14 cellular contexts compared by ENCODE assay signal in genomic region chr10:95837368-95837776, GRCh38.
DNase-seq lines count a peak whose midpoint lies in the region; ATAC-seq and TF ChIP-seq lines count a peak whose summit lies in the region.
"Had no signal": no experiment of that assay in that cellular context is flagged by ENCODE, and none has a peak within 500 bp of the region (broad histone marks: within the 10 kb centered on the region; RNA-seq: fewer than 3 reads in every experiment).

No MANE protein-coding gene starts in this region.

- no peaks in the 10 kb centered on the region for H3K27me3 Mint-ChIP-seq in natural killer cell treated with Interleukin-12 subunit alpha and Interleukin-12 subunit beta and Interleukin-15 and Interleukin-18, amount 100 ng/mL, for 72 hours
- H3K27me3 Mint-ChIP-seq: activated T-cell treated with anti-CD3 and anti-CD28 coated beads, Interleukin-2, amount 50 U/mL, for 24 hours had no signal

- peak overlapping the region; percentile 93 to 99 for H3K27ac Mint-ChIP-seq in natural killer cell treated with Interleukin-12 subunit alpha and Interleukin-12 subunit beta and Interleukin-15 and Interleukin-18, amount 100 ng/mL, for 72 hours
- H3K27ac Mint-ChIP-seq: activated T-cell treated with anti-CD3 and anti-CD28 coated beads, Interleukin-2, amount 50 U/mL, for 24 hours had no signal

- H3K9me3 ChIP-seq in Peyer's patch (no peaks in the 10 kb centered on the region), adrenal gland (replicated peaks in 1 of 3) (no peaks in the 10 kb centered on the region)
- H3K9me3 ChIP-seq: right atrium auricular region, SJCRH30 had no signal

- DNase-seq in Peyer's patch (no peak), adrenal gland (no peak), Right ventricle myocardium inferior (ENCODE audit: missing footprints) (no peak), GM20000 (ENCODE audit: low spot score) (no peak), MV-4-11 (lab: John Stamatoyannopoulos, UW) (no peak)
- DNase-seq in natural killer cell treated with Interleukin-12 subunit alpha and Interleukin-12 subunit beta and Interleukin-15 and Interleukin-18, amount 100 ng/mL, for 72 hours (ENCODE audit: low spot score) = no peak
- DNase-seq: activated T-cell treated with anti-CD3 and anti-CD28 coated beads, Interleukin-2, amount 50 U/mL, for 24 hours; NCI-H2107; SJCRH30 had no signal

- peaks cover 18% of the 10 kb centered on the region for H3K36me3 Mint-ChIP-seq in natural killer cell treated with Interleukin-12 subunit alpha and Interleukin-12 subunit beta and Interleukin-15 and Interleukin-18, amount 100 ng/mL, for 72 hours

- intact Hi-C loops in adrenal gland (cut with DNase I) (no loop called here), Right ventricle myocardium inferior (cut with DNase I) (no loop called here)

- H3K4me1 ChIP-seq in Peyer's patch (peaks cover 0 to 22% (median 17%) of the 10 kb centered on the region in 4 donors), adrenal gland (replicated peaks in 1 of 2) (peaks cover 0 to 14% of the 10 kb centered on the region in 2 donors)
- H3K4me1 ChIP-seq: SJCRH30 had no signal

- H3K27ac ChIP-seq in Peyer's patch (peak overlapping the region; percentile 12 to 79 (median 54)), adrenal gland (peak overlapping the region in 1 of 5 donors; percentile 4)
- H3K27ac ChIP-seq: C4-2B, right atrium auricular region, SJCRH30 had no signal

- H3K4me3 Mint-ChIP-seq in natural killer cell treated with Interleukin-12 subunit alpha and Interleukin-12 subunit beta and Interleukin-15 and Interleukin-18, amount 100 ng/mL, for 72 hours = peak overlapping the region; percentile 30
- H3K4me3 Mint-ChIP-seq: activated T-cell treated with anti-CD3 and anti-CD28 coated beads, Interleukin-2, amount 50 U/mL, for 24 hours had no signal

- peak; percentile 16 for ATAC-seq in GM18498 (IDR thresholded peaks at IDR 0.05; ENCODE audit: unreplicated experiment)
- ATAC-seq in GM21717 (IDR thresholded peaks at IDR 0.05; ENCODE audit: unreplicated experiment) = peak; percentile 22
- no peak for ATAC-seq in natural killer cell treated with Interleukin-12 subunit alpha and Interleukin-12 subunit beta and Interleukin-15 and Interleukin-18, amount 100 ng/mL, for 72 hours
- no peak for ATAC-seq in Right ventricle myocardium inferior
- ATAC-seq: stimulated activated naive CD8-positive, alpha-beta T cell treated with anti-CD3 and anti-CD28 coated beads, Interleukin-15, Interleukin-2, amounts not matched to agents 100 U/mL and 50 U/mL, for 24 hours had no signal

- TF ChIP-seq CTCF in Peyer's patch (IDR thresholded peaks at IDR 0.05) (no peak), adrenal gland (IDR thresholded peaks at IDR 0.05) (no peak), GM20000 (IDR thresholded peaks at IDR 0.05; ENCODE audit: extremely low read depth, missing control alignments) (no peak)

- H3K4me1 Mint-ChIP-seq in natural killer cell treated with Interleukin-12 subunit alpha and Interleukin-12 subunit beta and Interleukin-15 and Interleukin-18, amount 100 ng/mL, for 72 hours (ENCODE audit: low read depth in 2 of 2) = peaks cover 64 to 86% of the 10 kb centered on the region in 2 donors

- H3K36me3 ChIP-seq in Peyer's patch (no peaks in the 10 kb centered on the region), adrenal gland (replicated peaks in 1 of 2) (no peaks in the 10 kb centered on the region)
- H3K36me3 ChIP-seq: right atrium auricular region, SJCRH30 had no signal

- H3K9me3 Mint-ChIP-seq in natural killer cell treated with Interleukin-12 subunit alpha and Interleukin-12 subunit beta and Interleukin-15 and Interleukin-18, amount 100 ng/mL, for 72 hours = no peaks in the 10 kb centered on the region
- H3K9me3 Mint-ChIP-seq: activated T-cell treated with anti-CD3 and anti-CD28 coated beads, Interleukin-2, amount 50 U/mL, for 24 hours had no signal

- no peak for TF ChIP-seq POLR2A in Peyer's patch (IDR thresholded peaks at IDR 0.05)
- no peak for TF ChIP-seq POLR2A in adrenal gland (IDR thresholded peaks at IDR 0.05)

- H3K4me3 ChIP-seq in Peyer's patch = no peak overlapping the region
- no peak overlapping the region for H3K4me3 ChIP-seq in adrenal gland
- H3K4me3 ChIP-seq: right atrium auricular region, SJCRH30 had no signal

- 54 to 64% (median 59%) methylated on average over 1 of the region's 1 CpG for WGBS in adrenal gland, 4 donors

- H3K27me3 ChIP-seq in Peyer's patch (no peaks in the 10 kb centered on the region), adrenal gland (no peaks in the 10 kb centered on the region)
- H3K27me3 ChIP-seq: right atrium auricular region, SJCRH30 had no signal

Comparison
In these comparisons a context has a peak if more than half of its experiments do, and no peak if none do; other contexts are left out.
1. ATAC-seq: peak in GM18498 (single experiment) and GM21717 (single experiment); none in natural killer cell treated with Interleukin-12 subunit alpha and Interleukin-12 subunit beta and Interleukin-15 and Interleukin-18, amount 100 ng/mL, for 72 hours (0 of 2) and Right ventricle myocardium inferior (single experiment).